Comparison of ENCODE assay signal across 9 cellular contexts in genomic region chr2:219308142-219309093, GRCh38. TPM values are rescaled to one million over a fixed set of nuclear protein-coding genes. Genes with fewer than 3 reads are reported as not detected.
A peak's percentile ranks its signal among the peaks of the same experiment; 100 is the strongest.
DNase-seq lines count a peak whose midpoint lies in the region; ATAC-seq lines count a peak whose summit lies in the region.
"Had no signal": no experiment of that assay in that cellular context is flagged by ENCODE, and none has a peak within 500 bp of the region (broad histone marks: within the 10 kb centered on the region; RNA-seq: fewer than 3 reads in every experiment).

No MANE protein-coding gene starts in this region.

- no peak for ATAC-seq in HG03039 (IDR thresholded peaks at IDR 0.05; ENCODE audit: unreplicated experiment)

- DNase-seq in NCI-H1417 (lab: John Stamatoyannopoulos, UW), result peak in 2 of 3 experiments; percentile 67 to 79
- DNase-seq in NCI-H1417 treated with DMSO at 0.1 percent for 48 hours (lab: John Stamatoyannopoulos, UW), result no peak
- DNase-seq in NCI-H226, result peak; percentile 76
- peak; percentile 50 to 56 for DNase-seq in activated CD4-positive, alpha-beta T cell treated with anti-CD3 and anti-CD28 coated beads, Interleukin-2, amount 50 U/mL, for 4 hours
- peak; percentile 89 for DNase-seq in mesendoderm
- DNase-seq in stimulated activated CD8-positive, alpha-beta memory T cell treated with anti-CD3 and anti-CD28 coated beads, Interleukin-7, amount 100 ng/mL, for 1 hour (ENCODE audit: low read depth in 2 of 2), result peak; percentile 18 to 32

- peak overlapping the region; percentile 15 for H3K56ac ChIP-seq in mesendoderm (ENCODE audit: low read length)

- H4K5ac ChIP-seq in mesendoderm (ENCODE audit: low read length), result no peak overlapping the region

- no peaks in the 10 kb centered on the region for H3K79me1 ChIP-seq in mesendoderm (ENCODE audit: low read length)

- no peak overlapping the region for H2BK5ac ChIP-seq in mesendoderm (ENCODE audit: low read length)

- H3K23ac ChIP-seq in mesendoderm (ENCODE audit: low read length), result no peak overlapping the region

- H3K18ac ChIP-seq in mesendoderm (ENCODE audit: low read length), result no peak overlapping the region

- H2BK15ac ChIP-seq in mesendoderm (replicated peaks; ENCODE audit: low read depth), result no peak overlapping the region

- H4K8ac ChIP-seq in mesendoderm (ENCODE audit: low read depth, low read length), result no peak overlapping the region

- no peaks in the 10 kb centered on the region for H3K79me2 ChIP-seq in mesendoderm (ENCODE audit: control insufficient read depth, insufficient read depth, low read length)

- no peak overlapping the region for H2AK5ac ChIP-seq in mesendoderm (ENCODE audit: low read length)

- H3K9ac ChIP-seq in mesendoderm (ENCODE audit: low read length), result no peak overlapping the region
- H3K9ac ChIP-seq: BLaER1 had no signal

- H3K27ac ChIP-seq in ectodermal cell (ENCODE audit: insufficient read depth, low read depth, low read length, poor library complexity, severe bottlenecking) (no peak overlapping the region), mesendoderm (ENCODE audit: low read depth, low read length) (no peak overlapping the region)
- H3K27ac ChIP-seq: BLaER1 had no signal

- no peaks in the 10 kb centered on the region for H3K9me3 ChIP-seq in ectodermal cell (ENCODE audit: control insufficient read depth, low read length)

- H3K36me3 ChIP-seq in ectodermal cell (ENCODE audit: control insufficient read depth, insufficient read depth, low read length) (no peaks in the 10 kb centered on the region), mesendoderm (ENCODE audit: control insufficient read depth, insufficient read depth, low read length) (no peaks in the 10 kb centered on the region)
- H3K36me3 ChIP-seq: BLaER1 had no signal

- H3K4ac ChIP-seq in mesendoderm (ENCODE audit: low read depth, low read length), result no peak overlapping the region

- H3K27me3 ChIP-seq in ectodermal cell (ENCODE audit: control insufficient read depth, insufficient read depth, low read length, poor library complexity, severe bottlenecking) (peaks cover 59% of the 10 kb centered on the region), mesendoderm (ENCODE audit: insufficient read depth, low read length, poor library complexity) (no peaks in the 10 kb centered on the region)

- peak overlapping the region; percentile 75 for H3K4me2 ChIP-seq in mesendoderm (ENCODE audit: low read length)
- H3K4me2 ChIP-seq: BLaER1 had no signal

- H3K4me3 ChIP-seq in ectodermal cell (ENCODE audit: insufficient read depth, low read depth, low read length) (peak overlapping the region; percentile 39), mesendoderm (ENCODE audit: low read length) (no peak overlapping the region)
- H3K4me3 ChIP-seq: BLaER1 had no signal

- 1% methylated on average over 45 of the region's 45 CpGs for WGBS in ectodermal cell, 2 experiments
- no CpG with 5 or more reads among the region's 45 CpGs for WGBS in mesendoderm (ENCODE audit: extremely low coverage, insufficient coverage, low lambda C conversion rate)

- H3K4me1 ChIP-seq in ectodermal cell (ENCODE audit: control insufficient read depth, insufficient read depth, low read length) (peaks cover 6% of the 10 kb centered on the region), mesendoderm (ENCODE audit: control insufficient read depth, low read depth, low read length) (no peaks in the 10 kb centered on the region)
- H3K4me1 ChIP-seq: BLaER1 had no signal

- H2BK120ac ChIP-seq in mesendoderm (ENCODE audit: low read depth, low read length), result no peak overlapping the region

RNA-seq across cellular contexts. Expression of gene PTPRN, which starts 0.8 kb away (rescaled TPM):
- polyA plus RNA-seq in ectodermal cell (2013, experiment 1 of 4), result 2.9 TPM
- polyA plus RNA-seq in ectodermal cell (2013, experiment 2 of 4), result 1.1 TPM
- 1.4 TPM for polyA plus RNA-seq in ectodermal cell (2013, experiment 3 of 4)
- polyA plus RNA-seq in ectodermal cell (2013, experiment 4 of 4), result 1.8 TPM
- 1.7 TPM for polyA plus RNA-seq in mesendoderm (2013, experiment 1 of 2)
- polyA plus RNA-seq in mesendoderm (2013, experiment 2 of 2), result 1.9 TPM

RNA-seq across cellular contexts. Expression of gene RESP18, which starts 24.1 kb away (rescaled TPM):
- polyA plus RNA-seq in ectodermal cell (2013, experiment 1 of 4), result not detected
- not detected for polyA plus RNA-seq in ectodermal cell (2013, experiment 2 of 4)
- not detected for polyA plus RNA-seq in ectodermal cell (2013, experiment 3 of 4)
- 0.32 TPM for polyA plus RNA-seq in ectodermal cell (2013, experiment 4 of 4)
- not detected for polyA plus RNA-seq in mesendoderm (2013, experiment 1 of 2)
- not detected for polyA plus RNA-seq in mesendoderm (2013, experiment 2 of 2)

RNA-seq across cellular contexts. Expression of gene DNAJB2, which starts 29.3 kb away (rescaled TPM):
- 48.7 TPM for polyA plus RNA-seq in ectodermal cell (2013, experiment 1 of 4)
- polyA plus RNA-seq in ectodermal cell (2013, experiment 2 of 4), result 41.1 TPM
- polyA plus RNA-seq in ectodermal cell (2013, experiment 3 of 4), result 34.6 TPM
- 43.4 TPM for polyA plus RNA-seq in ectodermal cell (2013, experiment 4 of 4)
- 26.1 TPM for polyA plus RNA-seq in mesendoderm (2013, experiment 1 of 2)
- 26.0 TPM for polyA plus RNA-seq in mesendoderm (2013, experiment 2 of 2)

RNA-seq across cellular contexts. Expression of gene TUBA4A, which starts 54.7 kb away (rescaled TPM):
- polyA plus RNA-seq in ectodermal cell (2013, experiment 1 of 4), result 2.0 TPM
- polyA plus RNA-seq in ectodermal cell (2013, experiment 2 of 4), result 1.3 TPM
- 0.80 TPM for polyA plus RNA-seq in ectodermal cell (2013, experiment 3 of 4)
- polyA plus RNA-seq in ectodermal cell (2013, experiment 4 of 4), result 1.2 TPM
- 126 TPM for polyA plus RNA-seq in mesendoderm (2013, experiment 1 of 2)
- polyA plus RNA-seq in mesendoderm (2013, experiment 2 of 2), result 132 TPM

RNA-seq across cellular contexts. Expression of gene TUBA4B, which starts 55.4 kb away (rescaled TPM):
- not detected for polyA plus RNA-seq in ectodermal cell (2013, experiment 1 of 4)
- not detected for polyA plus RNA-seq in ectodermal cell (2013, experiment 2 of 4)
- polyA plus RNA-seq in ectodermal cell (2013, experiment 3 of 4), result not detected
- polyA plus RNA-seq in ectodermal cell (2013, experiment 4 of 4), result not detected
- polyA plus RNA-seq in mesendoderm (2013, experiment 1 of 2), result 0.06 TPM
- 0.03 TPM for polyA plus RNA-seq in mesendoderm (2013, experiment 2 of 2)
